In the genomic region with DNA sequence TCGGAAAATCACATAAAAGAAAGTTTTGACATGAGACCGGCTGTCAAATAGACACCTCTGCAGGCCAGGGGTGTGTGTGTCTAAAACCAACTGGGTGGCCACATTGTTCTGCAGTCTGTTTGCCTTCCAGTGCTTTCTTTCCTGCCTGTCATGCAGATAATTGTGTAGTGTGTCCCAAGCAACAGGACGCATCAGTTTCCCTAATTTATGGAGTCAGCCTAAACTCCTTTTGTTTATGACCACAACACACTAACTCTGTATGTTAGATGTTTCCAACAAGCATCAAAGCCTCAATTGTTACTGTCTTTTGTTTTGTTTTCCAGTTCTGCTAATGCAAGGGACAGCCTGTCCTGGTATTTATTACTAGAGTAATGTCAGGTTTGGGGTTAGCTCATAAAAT, we compare ENCODE assay signal across 26 cellular contexts.
A peak's percentile ranks its signal among the peaks of the same experiment; 100 is the strongest.
DNase-seq lines count a peak whose midpoint lies in the region; ATAC-seq, FAIRE-seq and TF ChIP-seq lines count a peak whose summit lies in the region.
"Had no signal": no experiment of that assay in that cellular context is flagged by ENCODE, and none has a peak within 500 bp of the region (broad histone marks: within the 10 kb centered on the region; RNA-seq: fewer than 3 reads in every experiment).

No MANE protein-coding gene starts in this region.

- H3K4me1 ChIP-seq in esophagus muscularis mucosa = peaks cover 8 to 16% (median 11%) of the 10 kb centered on the region in 4 donors
- H3K4me1 ChIP-seq: Caco-2 had no signal

- no peak overlapping the region for H3K4me3 ChIP-seq in esophagus muscularis mucosa
- H3K4me3 ChIP-seq: GM12878 had no signal

- intact Hi-C loops in left colon (cut with DNase I, micrococcal nuclease) (no loop called here), esophagus muscularis mucosa (cut with DNase I) (no loop called here)

- no peaks in the 10 kb centered on the region for H3K36me3 ChIP-seq in esophagus muscularis mucosa

- no peak for TF ChIP-seq POLR2A in GM12891 (IDR thresholded peaks at IDR 0.05; ENCODE audit: low read depth, low read length)
- no peak for TF ChIP-seq POLR2A in esophagus muscularis mucosa (IDR thresholded peaks at IDR 0.05; ENCODE audit: low read depth)

- FAIRE-seq in GM12891 (lab: Jason Lieb, UNC) = peak; percentile 40
- FAIRE-seq: A204.1, GM12878, H1, HTR-8/SVneo had no signal

- 100% methylated on average over 1 of the region's 3 CpGs for WGBS in esophagus muscularis mucosa

- H3K27me3 ChIP-seq in esophagus muscularis mucosa = no peaks in the 10 kb centered on the region

- H3K9me3 ChIP-seq in esophagus muscularis mucosa = no peaks in the 10 kb centered on the region
- H3K9me3 ChIP-seq: Caco-2 had no signal

- DNase-seq in GM12891 (ENCODE audit: insufficient read length, low spot score) (no peak), islet precursor cell (peak; percentile 64), substantia nigra (lab: John Stamatoyannopoulos, UW) (peak in 11 of 49 donors; percentile 7 to 66 (median 19)), left colon (no peak), esophagus muscularis mucosa (ENCODE audit: extremely low spot score) (no peak), NCI-H1417 treated with DMSO at 0.1 percent for 48 hours (lab: John Stamatoyannopoulos, UW) (no peak), COR-L47 (lab: John Stamatoyannopoulos, UW) (no peak)
- DNase-seq: AML-193; Caco-2; CD4-positive, alpha-beta memory T cell; GDM1; HCEC 1CT; KBM-7; MV-4-11; NCI-H1105; NCI-H2029; NCI-H446 treated with DMSO at 0.1 percent for 48 hours; NCI-H526; NCI-H82; NK-92 treated with Interleukin-12 subunit alpha and Interleukin-12 subunit beta, amount 100 ng/mL, for 24 hours; PC-3 had no signal

- TF ChIP-seq CTCF in esophagus muscularis mucosa (IDR thresholded peaks at IDR 0.05) = no peak

- no peak for ATAC-seq in left colon
- ATAC-seq: GM12878, PC-3 had no signal

- H3K27ac ChIP-seq in cingulate gyrus (ENCODE audit: low read depth, low read length) (peak overlapping the region; percentile 99), substantia nigra (ENCODE audit: low read depth, low read length, poor library complexity, severe bottlenecking) (peak overlapping the region; percentile 94), esophagus muscularis mucosa (replicated peaks in 1 of 4) (no peak overlapping the region)

- TF ChIP-seq EP300 in esophagus muscularis mucosa (IDR thresholded peaks at IDR 0.05) = no peak

TF ChIP-seq in GM12891, 5 proteins besides CTCF, POLR2A, EP300 and RAD21:
- no peak for TF ChIP-seq POU2F2 (IDR thresholded peaks at IDR 0.05; ENCODE audit: low read depth, low read length)
- no peak for TF ChIP-seq TAF1 (IDR thresholded peaks at IDR 0.05; ENCODE audit: low read depth, low read length)
- no peak for TF ChIP-seq POLR2AphosphoS5 (IDR thresholded peaks at IDR 0.05; ENCODE audit: low read depth, low read length)
- TF ChIP-seq SPI1 (IDR thresholded peaks at IDR 0.05; ENCODE audit: low read depth, low read length) = no peak
- TF ChIP-seq PAX5 (IDR thresholded peaks at IDR 0.05; ENCODE audit: insufficient read depth, low read length, severe bottlenecking) = no peak

Comparison
In these comparisons a context has a peak if more than half of its experiments do, and no peak if none do; other contexts are left out.
1. H3K27ac ChIP-seq: peak in cingulate gyrus (single experiment) and substantia nigra (single experiment); none in esophagus muscularis mucosa (0 of 4).